In the genomic region with DNA sequence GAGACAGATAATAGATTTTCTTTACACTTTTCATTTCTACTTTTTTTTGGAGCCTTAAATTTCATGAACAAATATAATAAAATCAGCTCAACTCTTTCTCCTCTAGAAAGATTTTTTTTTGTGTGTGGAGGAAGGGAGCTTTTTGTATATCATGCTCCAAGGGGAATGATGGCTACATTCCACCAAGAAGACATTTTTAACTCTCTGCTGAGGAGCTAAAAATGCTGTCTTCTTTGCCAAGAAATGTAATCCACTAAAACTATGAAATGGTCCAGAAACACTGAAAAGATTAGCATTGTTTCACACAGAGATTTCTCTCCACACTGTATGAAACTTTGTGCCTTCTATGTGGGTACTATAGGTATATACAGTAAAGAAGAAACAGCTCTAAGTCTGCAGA, we compare ENCODE assay signal across 15 cellular contexts.
DNase-seq lines count a peak whose midpoint lies in the region; ATAC-seq, FAIRE-seq and TF ChIP-seq lines count a peak whose summit lies in the region.
"Had no signal": no experiment of that assay in that cellular context is flagged by ENCODE, and none has a peak within 500 bp of the region (broad histone marks: within the 10 kb centered on the region; RNA-seq: fewer than 3 reads in every experiment).

No MANE protein-coding gene starts in this region.

- no peak overlapping the region for H3K9ac ChIP-seq in IMR-90 (ENCODE audit: low read depth, low read length)
- no peak overlapping the region for H3K9ac ChIP-seq in astrocyte (ENCODE audit: low read length)
- H3K9ac ChIP-seq in mammary epithelial cell (ENCODE audit: insufficient read depth, low read length): no peak overlapping the region
- H3K9ac ChIP-seq: BLaER1 treated with 17β-estradiol and CSF1 and Interleukin-3, amounts not matched to agents 10 nM and 100 nM had no signal

- no peak overlapping the region for H3K23ac ChIP-seq in IMR-90 (ENCODE audit: low read depth, low read length)

- no peaks in the 10 kb centered on the region for H3K27me3 Mint-ChIP-seq in astrocyte (ENCODE audit: low read depth, unreplicated experiment)
- H3K27me3 Mint-ChIP-seq: B cell had no signal

- no peak for TF ChIP-seq POLR2A in IMR-90 (IDR thresholded peaks at IDR 0.05; ENCODE audit: low read depth, low read length)

- FAIRE-seq in astrocyte (lab: Jason Lieb, UNC): peak; percentile 49
- FAIRE-seq: D721Med, GM19239, H1 had no signal

- no peaks in the 10 kb centered on the region for H3K4me1 ChIP-seq in IMR-90 (ENCODE audit: control insufficient read depth, insufficient read depth, low read length)
- H3K4me1 ChIP-seq in astrocyte (ENCODE audit: insufficient read depth, low read length): peaks cover 5% of the 10 kb centered on the region
- H3K4me1 ChIP-seq in mammary epithelial cell (ENCODE audit: insufficient read depth, low read length): no peaks in the 10 kb centered on the region

- no peak overlapping the region for H2BK20ac ChIP-seq in IMR-90 (ENCODE audit: low read depth, low read length)

- H3K9me3 ChIP-seq in IMR-90 (ENCODE audit: control insufficient read depth, insufficient read depth, low read length) (no peaks in the 10 kb centered on the region), astrocyte (ENCODE audit: insufficient read depth, low read depth, low read length) (no peaks in the 10 kb centered on the region), mammary epithelial cell (replicated peaks; ENCODE audit: insufficient read depth, low read length) (no peaks in the 10 kb centered on the region)
- H3K9me3 ChIP-seq: BLaER1 treated with 17β-estradiol and CSF1 and Interleukin-3, amounts not matched to agents 10 nM and 100 nM; HAP-1 had no signal

- CTCF ChIA-PET in IMR-90 (lab: Yijun Ruan, JAX): no interaction called here
- CTCF ChIA-PET in mammary epithelial cell (lab: Charles Lee; ENCODE audit: low non-redundant PET): no interaction called here

- peaks cover 8% of the 10 kb centered on the region for H3K4me1 Mint-ChIP-seq in astrocyte (ENCODE audit: low read depth, unreplicated experiment)

- H2BK5ac ChIP-seq in IMR-90 (ENCODE audit: low read depth, low read length, poor library complexity, severe bottlenecking): no peak overlapping the region

- H4K91ac ChIP-seq in IMR-90 (ENCODE audit: insufficient read depth, low read depth, low read length): no peak overlapping the region

- BruUV-seq in IMR-90 (replicated peaks; lab: Mats Ljungman, UMichigan): no TSS peak
- no TSS peak for BruUV-seq in mammary epithelial cell (replicated peaks; lab: Mats Ljungman, UMichigan)

- H3K27ac ChIP-seq in IMR-90 (ENCODE audit: insufficient read depth, low read length) (no peak overlapping the region), astrocyte (ENCODE audit: low read depth, low read length) (no peak overlapping the region), mammary epithelial cell (ENCODE audit: insufficient read depth, low read depth, low read length) (no peak overlapping the region)
- H3K27ac ChIP-seq: BLaER1 treated with 17β-estradiol and CSF1 and Interleukin-3, amounts not matched to agents 10 nM and 100 nM had no signal

- no peak overlapping the region for H4K8ac ChIP-seq in IMR-90 (ENCODE audit: low read depth in 2 of 2, low read length in 2 of 2)

- DNase-seq in IMR-90: peak; percentile 18
- no peak for DNase-seq in astrocyte (ENCODE audit: low read depth)
- peak; percentile 69 for DNase-seq in fibroblast of the aortic adventitia (ENCODE audit: low read depth)
- DNase-seq in COR-L47 (lab: John Stamatoyannopoulos, UW): no peak
- no peak for DNase-seq in mammary epithelial cell
- no peak for DNase-seq in NCI-H2171 (lab: John Stamatoyannopoulos, UW)
- DNase-seq: CD8-positive, alpha-beta T cell; DMS79; GF-D8 had no signal

- no peak overlapping the region for H2AK5ac ChIP-seq in IMR-90 (ENCODE audit: low read depth, low read length)

- no peak overlapping the region for H2AFZ ChIP-seq in IMR-90 (replicated peaks; ENCODE audit: low read length, poor library complexity)
- H2AFZ ChIP-seq in astrocyte (ENCODE audit: low read depth, low read length): no peak overlapping the region
- no peak overlapping the region for H2AFZ ChIP-seq in mammary epithelial cell (ENCODE audit: low read depth, low read length)

- peaks cover 2% of the 10 kb centered on the region; the same call in 1 of the 2 replicates for H3K9me1 ChIP-seq in IMR-90 (ENCODE audit: insufficient read depth, low read length)

- no peak overlapping the region for H4K5ac ChIP-seq in IMR-90 (ENCODE audit: low read depth, low read length)

- H3K27me3 ChIP-seq in IMR-90 (ENCODE audit: control insufficient read depth, insufficient read depth, low read length) (peaks cover 2% of the 10 kb centered on the region; the same call in 1 of the 2 replicates), astrocyte (ENCODE audit: insufficient read depth, low read length) (no peaks in the 10 kb centered on the region), mammary epithelial cell (ENCODE audit: insufficient read depth, low read length) (no peaks in the 10 kb centered on the region)
- H3K27me3 ChIP-seq: BLaER1 treated with 17β-estradiol and CSF1 and Interleukin-3, amounts not matched to agents 10 nM and 100 nM had no signal

- intact Hi-C loops in IMR-90 (cut with micrococcal nuclease): no loop called here
- intact Hi-C loops in mammary epithelial cell (cut with micrococcal nuclease): no loop called here

- no peak overlapping the region for H3K27ac Mint-ChIP-seq in astrocyte (ENCODE audit: unreplicated experiment)
- H3K27ac Mint-ChIP-seq: B cell; CD8-positive, alpha-beta T cell had no signal

- TF ChIP-seq RAD21 in IMR-90 (IDR thresholded peaks at IDR 0.05; ENCODE audit: low read length): no peak

- dilution Hi-C loops in IMR-90 (cut with HindIII; ENCODE audit: low sequenced_read_pairs, unreplicated experiment): no loop called here
- dilution Hi-C loops in mammary epithelial cell (cut with HindIII; ENCODE audit: low sequenced_read_pairs): no loop called here

- H3K36me3 ChIP-seq in IMR-90 (ENCODE audit: control insufficient read depth, insufficient read depth, low read length) (no peaks in the 10 kb centered on the region), astrocyte (ENCODE audit: insufficient read depth, low read length) (no peaks in the 10 kb centered on the region), mammary epithelial cell (ENCODE audit: insufficient read depth, low read length) (no peaks in the 10 kb centered on the region)
- H3K36me3 ChIP-seq: BLaER1 treated with 17β-estradiol and CSF1 and Interleukin-3, amounts not matched to agents 10 nM and 100 nM; HAP-1 had no signal

- no peaks in the 10 kb centered on the region for H3K79me1 ChIP-seq in IMR-90 (ENCODE audit: low read depth in 1 of 2, low read length in 2 of 2)

- H3K36me3 Mint-ChIP-seq in astrocyte (ENCODE audit: low read depth, unreplicated experiment): no peaks in the 10 kb centered on the region
- H3K36me3 Mint-ChIP-seq: CD8-positive, alpha-beta T cell had no signal

- no peak overlapping the region for H2AK9ac ChIP-seq in IMR-90 (replicated peaks; ENCODE audit: low read depth, low read length, poor library complexity)

- no peak overlapping the region for H3K14ac ChIP-seq in IMR-90 (replicated peaks; ENCODE audit: low read depth, low read length)

- H4K20me1 ChIP-seq in IMR-90 (ENCODE audit: insufficient read depth, low read length): no peaks in the 10 kb centered on the region
- H4K20me1 ChIP-seq in astrocyte (ENCODE audit: insufficient read depth, low read length): no peaks in the 10 kb centered on the region
- no peaks in the 10 kb centered on the region for H4K20me1 ChIP-seq in mammary epithelial cell (ENCODE audit: insufficient read depth, low read length)
- H4K20me1 ChIP-seq: BLaER1 treated with 17β-estradiol and CSF1 and Interleukin-3, amounts not matched to agents 10 nM and 100 nM had no signal

- TF ChIP-seq CTCF in IMR-90 (conservative IDR thresholded peaks at IDR 0.05; ENCODE audit: low read depth, low read length): no peak
- no peak for TF ChIP-seq CTCF in astrocyte (IDR thresholded peaks at IDR 0.05; ENCODE audit: insufficient read depth, low read depth, low read length)
- TF ChIP-seq CTCF in fibroblast of the aortic adventitia (IDR thresholded peaks at IDR 0.05; ENCODE audit: insufficient read depth, low read length): no peak
- no peak for TF ChIP-seq CTCF in mammary epithelial cell (conservative IDR thresholded peaks at IDR 0.05 in 1 of 2, IDR thresholded peaks at IDR 0.05 in 1 of 2; ENCODE audit: extremely low read depth in 1 of 2, insufficient read depth in 1 of 2, low read depth in 1 of 2, low read length in 2 of 2)

- POLR2A ChIA-PET in IMR-90 (lab: Charles Lee; ENCODE audit: unreplicated experiment): no interaction called here

- H3K9me3 Mint-ChIP-seq in astrocyte (ENCODE audit: unreplicated experiment): no peaks in the 10 kb centered on the region
- H3K9me3 Mint-ChIP-seq: CD8-positive, alpha-beta T cell had no signal

- ATAC-seq in IMR-90 (ENCODE audit: low read depth): no peak
- ATAC-seq: CD8-positive, alpha-beta T cell had no signal

- no peak overlapping the region for H3K4me2 ChIP-seq in IMR-90 (ENCODE audit: low read depth, low read length)
- no peak overlapping the region for H3K4me2 ChIP-seq in astrocyte (ENCODE audit: low read length)
- H3K4me2 ChIP-seq in mammary epithelial cell (ENCODE audit: insufficient read depth, low read depth, low read length): no peak overlapping the region
- H3K4me2 ChIP-seq: BLaER1 treated with 17β-estradiol and CSF1 and Interleukin-3, amounts not matched to agents 10 nM and 100 nM had no signal

- no peak overlapping the region for H3K4me3 Mint-ChIP-seq in astrocyte (ENCODE audit: unreplicated experiment)
- H3K4me3 Mint-ChIP-seq: B cell; CD8-positive, alpha-beta T cell had no signal

- no peak overlapping the region for H2BK120ac ChIP-seq in IMR-90 (ENCODE audit: low read depth, low read length)

- peak overlapping the region; percentile 16; the same call in 1 of the 2 replicates for H3K18ac ChIP-seq in IMR-90 (ENCODE audit: low read depth, low read length)

- H3K4ac ChIP-seq in IMR-90 (ENCODE audit: low read depth, low read length): no peak overlapping the region

- H3K79me2 ChIP-seq in astrocyte (ENCODE audit: insufficient read depth, low read length) (no peaks in the 10 kb centered on the region), mammary epithelial cell (ENCODE audit: insufficient read depth, low read length) (no peaks in the 10 kb centered on the region)

- H2BK15ac ChIP-seq in IMR-90 (ENCODE audit: low read depth, low read length): no peak overlapping the region

- H3K4me3 ChIP-seq in IMR-90 (ENCODE audit: insufficient read depth, low read depth, low read length) (no peak overlapping the region), astrocyte (ENCODE audit: insufficient read depth, low read depth, low read length) (no peak overlapping the region), fibroblast of the aortic adventitia (ENCODE audit: low read depth, low read length) (no peak overlapping the region), mammary epithelial cell (replicated peaks in 1 of 3; ENCODE audit: insufficient read depth in 1 of 3, low read depth in 2 of 3, low read length in 3 of 3) (no peak overlapping the region)
- H3K4me3 ChIP-seq: BLaER1 treated with 17β-estradiol and CSF1 and Interleukin-3, amounts not matched to agents 10 nM and 100 nM; HAP-1 had no signal

- H3K56ac ChIP-seq in IMR-90 (ENCODE audit: extremely low read depth, insufficient read depth, low read length): no peak overlapping the region

- in situ Hi-C loops in IMR-90 (cut with MboI; ENCODE audit: low sequenced_read_pairs): loop anchor here (25.0 kb wide), 1 partner anchor 299 kb away; no protein-coding TSS in a partner anchor
- in situ Hi-C loops in mammary epithelial cell (cut with MboI; ENCODE audit: low sequenced_read_pairs in 2 of 2): no loop called here

Comparison
In these comparisons a context has a peak if more than half of its experiments do, and no peak if none do; other contexts are left out.
1. DNase-seq: peak in IMR-90 (single experiment) and fibroblast of the aortic adventitia (single experiment); none in astrocyte (single experiment), COR-L47 (single experiment), mammary epithelial cell (single experiment) and NCI-H2171 (single experiment).